Comparison of ENCODE assay signal across 1 cellular context in genomic region chr13:103883152-103883551, GRCh38.
TF ChIP-seq lines count a peak whose summit lies in the region.

No MANE protein-coding gene starts in this region.

TF ChIP-seq in H1, 55 proteins besides CTCF, POLR2A, EP300 and RAD21 (continued from another document):
- no peak for TF ChIP-seq USF2 (IDR thresholded peaks at IDR 0.05; ENCODE audit: low read length)
